8 cellular contexts compared by ENCODE assay signal in genomic region chr1:36384542-36385409, GRCh38. TPM values are rescaled to one million over a fixed set of nuclear protein-coding genes. Genes with fewer than 3 reads are reported as not detected.
DNase-seq lines count a peak whose midpoint lies in the region; ATAC-seq and TF ChIP-seq lines count a peak whose summit lies in the region.

No MANE protein-coding gene starts in this region.

- peak overlapping the region; percentile 100 for H3K4me2 ChIP-seq in OCI-LY3 (ENCODE audit: low read length)

- 1 to 2% (median 1%) methylated on average over 25 of the region's 25 CpGs for WGBS in ovary, 3 donors

- ATAC-seq in HG02970 (IDR thresholded peaks at IDR 0.05; ENCODE audit: low FRiP score, unreplicated experiment) (peak; percentile 8), HG03039 (IDR thresholded peaks at IDR 0.05; ENCODE audit: unreplicated experiment) (no peak), HG03139 (IDR thresholded peaks at IDR 0.05; ENCODE audit: unreplicated experiment) (no peak)
- ATAC-seq in activated naive CD8-positive, alpha-beta T cell treated with anti-CD3 and anti-CD28 coated beads, Interleukin-2, amount 10 ng/mL, durations not matched to agents 7 days and 5 days (ENCODE audit: low read depth): no peak

- peak overlapping the region; percentile 89 for H3K4me3 Mint-ChIP-seq in activated naive CD8-positive, alpha-beta T cell treated with anti-CD3 and anti-CD28 coated beads, Interleukin-2, amount 10 ng/mL, durations not matched to agents 7 days and 5 days

- DNase-seq in activated naive CD8-positive, alpha-beta T cell treated with anti-CD3 and anti-CD28 coated beads, Interleukin-2, amount 10 ng/mL, durations not matched to agents 7 days and 5 days: peak; percentile 58
- DNase-seq in cardiac septum (ENCODE audit: low spot score) (peak; percentile 91), ovary (peak; percentile 55 to 75 (median 69))

- H3K4me1 Mint-ChIP-seq in activated naive CD8-positive, alpha-beta T cell treated with anti-CD3 and anti-CD28 coated beads, Interleukin-2, amount 10 ng/mL, durations not matched to agents 7 days and 5 days: peaks cover 32% of the 10 kb centered on the region

- H3K36me3 ChIP-seq in OCI-LY3 (replicated peaks; ENCODE audit: low read depth, low read length) (no peaks in the 10 kb centered on the region), ovary (no peaks in the 10 kb centered on the region)

- H3K4me1 ChIP-seq in OCI-LY3 (ENCODE audit: low read length): peaks cover 26% of the 10 kb centered on the region
- H3K4me1 ChIP-seq in ovary (ENCODE audit: insufficient read depth): peaks cover 26% of the 10 kb centered on the region

- no peak for TF ChIP-seq EP300 in ovary (IDR thresholded peaks at IDR 0.05)

- H4K20me1 ChIP-seq in OCI-LY3 (ENCODE audit: insufficient read depth, low read length): 0 out of 2 replicates have a peak, but pooled peaks cover 4% of the 10 kb centered on the region

- POLR2A ChIA-PET in activated naive CD8-positive, alpha-beta T cell treated with anti-CD3 and anti-CD28 coated beads, Interleukin-2, amount 10 ng/mL, durations not matched to agents 7 days and 5 days (lab: Charles Lee): interaction anchor here (0.8 to 6.6 kb wide), 18 partner anchors 8 to 235 kb away, joined by 3 to 105 read pairs (median 4); partner anchors contain the start of genes LSM10, MAP7D1, OSCP1 and SH3D21

- peaks cover 15% of the 10 kb centered on the region for H3K79me2 ChIP-seq in OCI-LY3 (ENCODE audit: low read length)

- no peak for TF ChIP-seq POLR2A in ovary (IDR thresholded peaks at IDR 0.05)

- H3K27me3 ChIP-seq in OCI-LY3 (ENCODE audit: low read depth, low read length) (no peaks in the 10 kb centered on the region), ovary (no peaks in the 10 kb centered on the region)

- H3K9me3 Mint-ChIP-seq in activated naive CD8-positive, alpha-beta T cell treated with anti-CD3 and anti-CD28 coated beads, Interleukin-2, amount 10 ng/mL, durations not matched to agents 7 days and 5 days: no peaks in the 10 kb centered on the region

- H3K9me3 ChIP-seq in OCI-LY3 (ENCODE audit: insufficient read depth, low read length) (no peaks in the 10 kb centered on the region), ovary (no peaks in the 10 kb centered on the region)

- H3K4me3 ChIP-seq in OCI-LY3 (ENCODE audit: low read length) (peak overlapping the region; percentile 98), ovary (peak overlapping the region; percentile 98)

- H3K27me3 Mint-ChIP-seq in activated naive CD8-positive, alpha-beta T cell treated with anti-CD3 and anti-CD28 coated beads, Interleukin-2, amount 10 ng/mL, durations not matched to agents 7 days and 5 days: no peaks in the 10 kb centered on the region

- peaks cover 10% of the 10 kb centered on the region for H3K36me3 Mint-ChIP-seq in activated naive CD8-positive, alpha-beta T cell treated with anti-CD3 and anti-CD28 coated beads, Interleukin-2, amount 10 ng/mL, durations not matched to agents 7 days and 5 days

- peak overlapping the region; percentile 68 for H3K9ac ChIP-seq in OCI-LY3 (ENCODE audit: low read length)

- TF ChIP-seq CTCF in C4-2B (conservative IDR thresholded peaks at IDR 0.05): no peak
- no peak for TF ChIP-seq CTCF in OCI-LY3 (IDR thresholded peaks at IDR 0.05; ENCODE audit: low read depth, low read length)
- no peak for TF ChIP-seq CTCF in ovary (IDR thresholded peaks at IDR 0.05)

- peak overlapping the region; percentile 96 for H3K27ac Mint-ChIP-seq in activated naive CD8-positive, alpha-beta T cell treated with anti-CD3 and anti-CD28 coated beads, Interleukin-2, amount 10 ng/mL, durations not matched to agents 7 days and 5 days

- peak overlapping the region; percentile 28; the same call in 1 of the 2 replicates for H2AFZ ChIP-seq in OCI-LY3 (ENCODE audit: low read depth, low read length)

- intact Hi-C loops in cardiac septum (cut with DNase I): loop anchor here (2.0 to 5.0 kb wide), 2 partner anchors 14 to 62 kb away; partner anchors contain the start of gene EVA1B
- intact Hi-C loops in ovary (cut with DNase I): loop anchor here in 2 of 4 donors (5.0 kb wide), 1 partner anchor 62 kb away; the partner anchor contains the start of gene EVA1B (in 2 of the 2)

- H3K27ac ChIP-seq in C4-2B (peak overlapping the region; percentile 92), OCI-LY3 (ENCODE audit: low read length) (no peak overlapping the region), ovary (peak overlapping the region; percentile 25 to 80)

RNA-seq across cellular contexts. Expression of gene STK40, which starts 0.9 kb away (rescaled TPM):
- total RNA-seq in activated naive CD8-positive, alpha-beta T cell treated with anti-CD3 and anti-CD28 coated beads, Interleukin-2, amount 10 ng/mL, durations not matched to agents 7 days and 5 days: 10 to 100 TPM; 59.5 to 64.7 TPM
- 75.5 TPM for total RNA-seq in cardiac septum
- total RNA-seq in ovary: 100 to 1,000 TPM in 1 of 7 donors, 10 to 100 TPM in 6; 22.9 to 104 (median 83.2) TPM
- 10 to 100 TPM; 23.0 to 52.9 TPM for polyA plus RNA-seq in ovary

RNA-seq across cellular contexts. Expression of gene LSM10, which starts 12.9 kb away (rescaled TPM):
- 10 to 100 TPM; 44.1 to 45.1 TPM for total RNA-seq in activated naive CD8-positive, alpha-beta T cell treated with anti-CD3 and anti-CD28 coated beads, Interleukin-2, amount 10 ng/mL, durations not matched to agents 7 days and 5 days
- total RNA-seq in cardiac septum (52.7 TPM), ovary (10 to 100 TPM; 20.0 to 49.3 (median 37.8) TPM)
- 10 to 100 TPM; 22.0 to 43.2 TPM for polyA plus RNA-seq in ovary
